27 cellular contexts compared by ENCODE assay signal in the genomic region with DNA sequence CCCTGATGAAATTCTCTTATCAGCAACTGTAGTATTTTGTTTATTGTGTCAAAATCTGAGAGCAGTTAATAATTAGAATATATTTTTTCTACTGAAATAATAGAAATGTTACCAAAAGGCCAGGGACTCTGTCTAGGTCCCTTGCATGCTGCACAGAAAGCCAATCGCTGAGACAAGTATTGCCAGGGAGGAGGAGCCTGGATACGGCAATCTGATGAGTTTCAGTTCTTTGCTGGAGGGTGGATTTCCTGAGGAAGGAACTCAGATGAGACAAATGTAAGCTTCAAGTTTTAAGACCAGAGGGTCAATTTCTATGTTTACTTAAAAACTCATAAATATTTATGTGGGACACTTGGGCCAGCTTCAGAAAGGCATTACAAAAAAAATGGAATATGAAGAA.
"Had no signal": no experiment of that assay in that cellular context is flagged by ENCODE, and none has a peak within 500 bp of the region (broad histone marks: within the 10 kb centered on the region; RNA-seq: fewer than 3 reads in every experiment).

No MANE protein-coding gene starts in this region.

- H3K36me3 ChIP-seq: left lung, lower lobe of right lung, pancreas, prostate gland, sigmoid colon, stomach, thyroid gland, transverse colon, upper lobe of left lung, vagina had no signal

- FAIRE-seq: islet of Langerhans, kidney, pancreas, small intestine had no signal

- H3K27ac ChIP-seq: left lung, lower lobe of right lung, pancreas, prostate gland, sigmoid colon, stomach, testis, thyroid gland, transverse colon, vagina had no signal

- H3K4me1 ChIP-seq: left lung, pancreas, prostate gland, sigmoid colon, stomach, testis, thyroid gland, transverse colon, vagina had no signal

- H3K4me3 ChIP-seq: left lung, lower lobe of right lung, pancreas, prostate gland, sigmoid colon, stomach, testis, thyroid gland, transverse colon, upper lobe of left lung, vagina had no signal

- DNase-seq: hypothalamus; immature natural killer cell; kidney; left colon; left lung; lower lobe of right lung; mammary epithelial cell; naive thymus-derived CD8-positive, alpha-beta T cell; nucleus accumbens; pancreas; posterior cingulate gyrus; retina; right cardiac atrium; sigmoid colon; stimulated activated CD4-positive, alpha-beta T cell treated with anti-CD3 and anti-CD28 coated beads, Interleukin-1b, Interleukin-23, amount 100 ng/mL, for 48 hours; stimulated activated CD4-positive, alpha-beta T cell treated with anti-CD3 and anti-CD28 coated beads, Interleukin-2, amount 100 ng/mL, for 48 hours; stimulated activated naive B cell treated with anti-CD40 and anti-IgM and Interleukin-4, amounts not matched to agents 10 μg/mL and 1 μg/mL and 100 μg/mL, for 72 hours; stimulated activated naive CD8-positive, alpha-beta T cell treated with anti-CD3 and anti-CD28 coated beads, Interleukin-15, Interleukin-2, amounts not matched to agents 100 U/mL and 50 U/mL, for 24 hours; stomach; testis; transverse colon had no signal

- H3K27me3 ChIP-seq: left lung, pancreas, sigmoid colon, stomach, testis, thyroid gland, transverse colon, upper lobe of left lung, vagina had no signal

- ATAC-seq: left colon; naive thymus-derived CD8-positive, alpha-beta T cell; pancreas; stimulated activated naive B cell treated with anti-CD40 and anti-IgM and Interleukin-4, amounts not matched to agents 10 μg/mL and 1 μg/mL and 100 μg/mL, for 72 hours; stimulated activated naive CD8-positive, alpha-beta T cell treated with anti-CD3 and anti-CD28 coated beads, Interleukin-15, Interleukin-2, amounts not matched to agents 100 U/mL and 50 U/mL, for 24 hours had no signal

- H3K9me3 ChIP-seq: lower lobe of right lung, pancreas, prostate gland, sigmoid colon, testis, thyroid gland, upper lobe of left lung, vagina had no signal
